20 cellular contexts compared by ENCODE assay signal in the genomic region with DNA sequence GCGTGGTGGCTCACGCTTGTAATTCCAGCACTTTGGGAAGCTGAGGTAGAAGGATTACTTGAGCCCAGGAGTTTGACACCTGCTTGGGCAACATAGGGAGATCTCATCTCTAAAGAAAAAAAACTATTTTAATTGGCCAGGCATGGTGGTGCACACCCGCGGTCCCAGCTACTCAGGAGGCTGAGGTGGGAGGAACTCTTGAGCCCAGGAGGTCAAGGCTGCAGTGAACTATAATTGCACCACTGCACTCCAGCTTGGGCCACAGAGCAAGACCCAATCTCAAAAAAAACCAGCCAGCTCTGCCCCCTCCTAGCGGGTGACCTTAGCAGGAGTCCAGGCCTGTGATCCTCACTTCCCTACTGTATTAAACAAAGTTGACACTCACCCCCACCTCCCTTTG. TPM values are rescaled to one million over a fixed set of nuclear protein-coding genes. Genes with fewer than 3 reads are reported as not detected.
DNase-seq lines count a peak whose midpoint lies in the region; ATAC-seq, FAIRE-seq and TF ChIP-seq lines count a peak whose summit lies in the region.
"Had no signal": no experiment of that assay in that cellular context is flagged by ENCODE, and none has a peak within 500 bp of the region (broad histone marks: within the 10 kb centered on the region; RNA-seq: fewer than 3 reads in every experiment).

No MANE protein-coding gene starts in this region.

- intact Hi-C loops in HepG2 (cut with micrococcal nuclease; ENCODE audit: unreplicated experiment): no loop called here
- intact Hi-C loops in right lobe of liver (cut with DNase I): no loop called here

- H3K27me3 ChIP-seq in HepG2 (ENCODE audit: control insufficient read depth in 1 of 2, insufficient read depth in 2 of 2, low read length in 2 of 2): peaks cover 16 to 47% of the 10 kb centered on the region in 2 experiments
- no peaks in the 10 kb centered on the region for H3K27me3 ChIP-seq in right lobe of liver
- peaks cover 52% of the 10 kb centered on the region for H3K27me3 ChIP-seq in iPS-18a (ENCODE audit: control insufficient read depth, insufficient read depth, low read length)
- peaks cover 65% of the 10 kb centered on the region for H3K27me3 ChIP-seq in gastroesophageal sphincter

- H3K9ac ChIP-seq in HepG2 (ENCODE audit: insufficient read depth, low read depth, low read length): no peak overlapping the region
- H3K9ac ChIP-seq in iPS-18a (ENCODE audit: low read length): no peak overlapping the region
- H3K9ac ChIP-seq: SK-N-SH had no signal

- TF ChIP-seq EP300 in HepG2 (IDR thresholded peaks at IDR 0.05; ENCODE audit: low read depth in 2 of 2, low read length in 2 of 2) (no peak), HepG2 (CRISPR knock-in tag; IDR thresholded peaks at IDR 0.05; ENCODE audit: borderline replicate concordance) (no peak), gastroesophageal sphincter (IDR thresholded peaks at IDR 0.05) (no peak)

- H3K4me1 ChIP-seq in HepG2 (ENCODE audit: insufficient read depth, low read length) (peaks cover 55% of the 10 kb centered on the region), right lobe of liver (peaks cover 0 to 1% (median 0%) of the 10 kb centered on the region in 4 donors), iPS-18a (ENCODE audit: control insufficient read depth, low read depth, low read length) (peaks cover 5% of the 10 kb centered on the region), gastroesophageal sphincter (peaks cover 0 to 15% (median 9%) of the 10 kb centered on the region in 3 donors)

- TF ChIP-seq RAD21 in HepG2 (CRISPR knock-in tag; IDR thresholded peaks at IDR 0.05): no peak

- H3K36me3 ChIP-seq in HepG2 (replicated peaks in 1 of 2; ENCODE audit: control insufficient read depth in 1 of 2, insufficient read depth in 2 of 2, low read length in 2 of 2) (no peaks in the 10 kb centered on the region), right lobe of liver (no peaks in the 10 kb centered on the region), iPS-18a (ENCODE audit: control insufficient read depth, low read depth, low read length) (no peaks in the 10 kb centered on the region), gastroesophageal sphincter (no peaks in the 10 kb centered on the region)

- TF ChIP-seq CTCF in HepG2 (CRISPR knock-in tag; IDR thresholded peaks at IDR 0.05): no peak
- TF ChIP-seq CTCF in right lobe of liver (IDR thresholded peaks at IDR 0.05): no peak
- no peak for TF ChIP-seq CTCF in RWPE1 (conservative IDR thresholded peaks at IDR 0.05; ENCODE audit: low read depth)
- no peak for TF ChIP-seq CTCF in gastroesophageal sphincter (IDR thresholded peaks at IDR 0.05)

- in situ Hi-C loops in HepG2 (cut with HindIII; ENCODE audit: extremely low pct_ligation_motif_present, low pct_unique_long_range_greater_than_20kb): loop anchor here (5.0 kb wide), 1 partner anchor 62 kb away; no protein-coding TSS in a partner anchor

- H3K27ac ChIP-seq in HepG2 (ENCODE audit: extremely low read length, insufficient read depth, low read length) (no peak overlapping the region), right lobe of liver (no peak overlapping the region), RWPE1 (peak overlapping the region; percentile 61), iPS-18a (ENCODE audit: low read length) (no peak overlapping the region), gastroesophageal sphincter (no peak overlapping the region)
- H3K27ac ChIP-seq: 22Rv1 had no signal

- peak overlapping the region; percentile 66 for H3K4me2 ChIP-seq in HepG2 (ENCODE audit: low read depth, low read length)
- H3K4me2 ChIP-seq: SK-N-SH had no signal

- H3K9me3 ChIP-seq in HepG2 (ENCODE audit: low read length) (no peaks in the 10 kb centered on the region), right lobe of liver (no peaks in the 10 kb centered on the region), iPS-18a (ENCODE audit: control insufficient read depth, low read depth, low read length) (no peaks in the 10 kb centered on the region), gastroesophageal sphincter (no peaks in the 10 kb centered on the region)
- H3K9me3 ChIP-seq: SK-N-SH had no signal

- no TSS peak for BruUV-seq in HepG2 (replicated peaks; lab: Mats Ljungman, UMichigan)

- DNase-seq in HepG2 (ENCODE audit: low spot score) (no peak), right lobe of liver (no peak), RWPE1 (ENCODE audit: low spot score) (no peak), DMS114 treated with DMSO at 0.1 percent for 48 hours (lab: John Stamatoyannopoulos, UW; ENCODE audit: unreplicated experiment) (no peak), HT-29 (ENCODE audit: low spot score) (no peak)
- DNase-seq: KBM-7, NCI-H2029 treated with DMSO at 0.1 percent for 48 hours, NCI-H774 had no signal

- peak overlapping the region in 1 of 3 experiments; percentile 38; a peak in 1 of 6 replicates for H3K4me3 ChIP-seq in HepG2 (replicated peaks in 1 of 3; ENCODE audit: insufficient read depth in 1 of 3, low read depth in 2 of 3, low read length in 3 of 3)
- H3K4me3 ChIP-seq in right lobe of liver: no peak overlapping the region
- H3K4me3 ChIP-seq in iPS-18a (ENCODE audit: low read length): peak overlapping the region; percentile 19
- H3K4me3 ChIP-seq in gastroesophageal sphincter: no peak overlapping the region

- no peak for FAIRE-seq in HepG2 (lab: Jason Lieb, UNC)
- FAIRE-seq: GM12892 had no signal

- H3K79me2 ChIP-seq in HepG2 (ENCODE audit: insufficient read depth, low read length): no peaks in the 10 kb centered on the region

- POLR2A ChIA-PET in HepG2 (lab: Yijun Ruan, JAX): interaction anchor here (1.0 to 1.4 kb wide), 3 partner anchors 17 to 231 kb away, joined by 3 to 8 read pairs (median 4); a partner anchor contains a TSS
- POLR2A ChIA-PET in RWPE1 (lab: Yijun Ruan, JAX; ENCODE audit: low non-redundant PET): interaction anchor here (0.5 kb wide), 1 partner anchor 1086 kb away, joined by 3 read pairs; no protein-coding TSS in a partner anchor

- ATAC-seq in HepG2: no peak
- ATAC-seq in right lobe of liver: no peak
- no peak for ATAC-seq in gastroesophageal sphincter
- ATAC-seq in HG02973 (IDR thresholded peaks at IDR 0.05; ENCODE audit: unreplicated experiment): no peak
- ATAC-seq: Panc1 had no signal

- no peak for TF ChIP-seq POLR2A in HepG2 (IDR thresholded peaks at IDR 0.05; ENCODE audit: insufficient read depth in 1 of 2, low read depth in 2 of 2, low read length in 2 of 2)
- TF ChIP-seq POLR2A in right lobe of liver (IDR thresholded peaks at IDR 0.05): no peak
- no peak for TF ChIP-seq POLR2A in gastroesophageal sphincter (IDR thresholded peaks at IDR 0.05)

- H2AFZ ChIP-seq in HepG2 (ENCODE audit: low read length): no peak overlapping the region

- WGBS in HepG2 (ENCODE audit: low lambda C conversion rate): 8% methylated on average over 5 of the region's 5 CpGs
- WGBS in right lobe of liver (ENCODE audit: insufficient coverage, low coverage, low lambda C conversion rate, missing lambda C conversion rate): no CpG with 5 or more reads among the region's 5 CpGs
- WGBS in gastroesophageal sphincter (ENCODE audit: low coverage in 1 of 2), 2 donors: 60 to 70% methylated on average over 1 to 2 of the region's 5 CpGs

- H4K20me1 ChIP-seq in HepG2 (ENCODE audit: insufficient read depth, low read length): 0 out of 2 replicates have a peak, but pooled peaks cover 2% of the 10 kb centered on the region

- CTCF ChIA-PET in HepG2 (lab: Yijun Ruan, JAX; ENCODE audit: low intra/inter-chr PET ratio, low total read pairs) (interaction anchor here (1.3 kb wide), 1 partner anchor 61 kb away, joined by 4 read pairs; no protein-coding TSS in a partner anchor), RWPE1 (lab: Yijun Ruan, JAX) (interaction anchor here (0.6 to 1.0 kb wide), 3 partner anchors 8 to 132 kb away, joined by 3 to 7 read pairs (median 4); no protein-coding TSS in a partner anchor)

RNA-seq across cellular contexts. Expression of a gene that starts 5.9 kb away (rescaled TPM):
- total RNA-seq in HepG2 (2016; rRNA removed; fragmentation: Illumina TruSeq; extraction: Trizol): not detected in 2 replicates
- not detected in 2 replicates for total RNA-seq in HepG2 (2016; cell fraction: cytosol; rRNA removed; fragmentation: Illumina TruSeq; extraction: Trizol; ENCODE audit: low read depth)
- total RNA-seq in HepG2 (2016; cell fraction: insoluble cytoplasmic fraction; rRNA removed; fragmentation: Illumina TruSeq; extraction: Trizol): not detected in 2 replicates
- total RNA-seq in HepG2 (2016; cell fraction: membrane; rRNA removed; fragmentation: Illumina TruSeq; extraction: Trizol): not detected in 2 replicates
- total RNA-seq in HepG2 (2016; cell fraction: nucleus; rRNA removed; fragmentation: Illumina TruSeq; extraction: Trizol): not detected in 2 replicates
- not detected in 2 replicates for polyA plus RNA-seq in HepG2 (2011; rRNA removed)
- not detected in 2 replicates for polyA plus RNA-seq in HepG2 (2011; cell fraction: cytosol; rRNA removed)
- not detected in 2 replicates for polyA plus RNA-seq in HepG2 (2011; cell fraction: nucleus; rRNA removed)
- not detected in 2 replicates for polyA plus RNA-seq in HepG2 (2012)
- polyA plus RNA-seq in HepG2 (2016; cell fraction: cytosol; fragmentation: Illumina TruSeq; extraction: Trizol; ENCODE audit: low read depth): not detected in 2 replicates
- polyA plus RNA-seq in HepG2 (2016; cell fraction: insoluble cytoplasmic fraction; fragmentation: Illumina TruSeq; extraction: Trizol; ENCODE audit: low read depth): not detected in 2 replicates
- not detected in 2 replicates for polyA plus RNA-seq in HepG2 (2016; cell fraction: membrane; fragmentation: Illumina TruSeq; extraction: Trizol; ENCODE audit: low read depth)
- not detected in 2 replicates for polyA plus RNA-seq in HepG2 (2016; cell fraction: nucleus; fragmentation: Illumina TruSeq; extraction: Trizol; ENCODE audit: insufficient read depth, low read depth)
- not detected in 2 replicates for polyA minus RNA-seq in HepG2 (2011; rRNA and poly(A)+ RNA removed; ENCODE audit: low replicate concordance)
- not detected in 2 replicates for polyA minus RNA-seq in HepG2 (2011; cell fraction: cytosol; rRNA and poly(A)+ RNA removed)
- polyA minus RNA-seq in HepG2 (2011; cell fraction: nucleus; rRNA and poly(A)+ RNA removed): not detected in 2 replicates
- not detected for total RNA-seq in right lobe of liver
- total RNA-seq in gastroesophageal sphincter: not detected
- total RNA-seq in HT-29 (2014; rRNA removed; shearing (Covaris generic)): not detected in 2 replicates
- total RNA-seq: H7, HT1080, Right ventricle myocardium inferior had no signal
- polyA plus RNA-seq: BJ had no signal

RNA-seq across cellular contexts. Expression of a gene that starts 18.9 kb away (rescaled TPM):
- total RNA-seq in HepG2 (2016; rRNA removed; fragmentation: Illumina TruSeq; extraction: Trizol) (32.1 and 49.0 TPM in 2 replicates), right lobe of liver (100 to 1,000 TPM in 3 of 6 experiments, 10 to 100 TPM in 3; 63.4 to 121 (median 98.5) TPM), gastroesophageal sphincter (10 to 100 TPM; 23.8 to 53.7 (median 44.8) TPM)
- total RNA-seq in HepG2 (2016; cell fraction: cytosol; rRNA removed; fragmentation: Illumina TruSeq; extraction: Trizol; ENCODE audit: low read depth): 17.7 and 18.5 TPM in 2 replicates
- total RNA-seq in HepG2 (2016; cell fraction: insoluble cytoplasmic fraction; rRNA removed; fragmentation: Illumina TruSeq; extraction: Trizol): 36.2 and 53.5 TPM in 2 replicates
- total RNA-seq in HepG2 (2016; cell fraction: membrane; rRNA removed; fragmentation: Illumina TruSeq; extraction: Trizol): 40.6 and 47.0 TPM in 2 replicates
- 22.9 and 23.6 TPM in 2 replicates for total RNA-seq in HepG2 (2016; cell fraction: nucleus; rRNA removed; fragmentation: Illumina TruSeq; extraction: Trizol)
- 75.4 and 84.2 TPM in 2 replicates for polyA plus RNA-seq in HepG2 (2011; rRNA removed)
- polyA plus RNA-seq in HepG2 (2011; cell fraction: cytosol; rRNA removed): 77.3 and 104 TPM in 2 replicates
- polyA plus RNA-seq in HepG2 (2011; cell fraction: nucleus; rRNA removed): 36.2 and 37.3 TPM in 2 replicates
- polyA plus RNA-seq in HepG2 (2012): 50.3 and 50.5 TPM in 2 replicates
- 33.2 and 38.6 TPM in 2 replicates for polyA plus RNA-seq in HepG2 (2016; cell fraction: cytosol; fragmentation: Illumina TruSeq; extraction: Trizol; ENCODE audit: low read depth)
- 123 and 143 TPM in 2 replicates for polyA plus RNA-seq in HepG2 (2016; cell fraction: insoluble cytoplasmic fraction; fragmentation: Illumina TruSeq; extraction: Trizol; ENCODE audit: low read depth)
- 66.6 and 81.6 TPM in 2 replicates for polyA plus RNA-seq in HepG2 (2016; cell fraction: membrane; fragmentation: Illumina TruSeq; extraction: Trizol; ENCODE audit: low read depth)
- 54.6 and 56.2 TPM in 2 replicates for polyA plus RNA-seq in HepG2 (2016; cell fraction: nucleus; fragmentation: Illumina TruSeq; extraction: Trizol; ENCODE audit: insufficient read depth, low read depth)
- 38.3 and 153 TPM in 2 replicates for polyA minus RNA-seq in HepG2 (2011; rRNA and poly(A)+ RNA removed; ENCODE audit: low replicate concordance)
- 32.5 and 36.9 TPM in 2 replicates for polyA minus RNA-seq in HepG2 (2011; cell fraction: cytosol; rRNA and poly(A)+ RNA removed)
- 29.6 and 34.3 TPM in 2 replicates for polyA minus RNA-seq in HepG2 (2011; cell fraction: nucleus; rRNA and poly(A)+ RNA removed)
- 31.7 and 35.7 TPM in 2 replicates for total RNA-seq in HT-29 (2014; rRNA removed; shearing (Covaris generic))

RNA-seq across cellular contexts. Expression of a gene that starts 30.4 kb away (rescaled TPM):
- total RNA-seq in HepG2 (2016; rRNA removed; fragmentation: Illumina TruSeq; extraction: Trizol): not detected in 2 replicates
- 1.0 TPM in 1 of 2 replicates, not detected in the other for total RNA-seq in HepG2 (2016; cell fraction: cytosol; rRNA removed; fragmentation: Illumina TruSeq; extraction: Trizol; ENCODE audit: low read depth)
- total RNA-seq in HepG2 (2016; cell fraction: insoluble cytoplasmic fraction; rRNA removed; fragmentation: Illumina TruSeq; extraction: Trizol): 0.43 TPM in 1 of 2 replicates, not detected in the other
- total RNA-seq in HepG2 (2016; cell fraction: membrane; rRNA removed; fragmentation: Illumina TruSeq; extraction: Trizol): 0.52 and 1.1 TPM in 2 replicates
- 1.1 TPM in 2 replicates for total RNA-seq in HepG2 (2016; cell fraction: nucleus; rRNA removed; fragmentation: Illumina TruSeq; extraction: Trizol)
- polyA plus RNA-seq in HepG2 (2011; rRNA removed): 0.17 and 0.30 TPM in 2 replicates
- 0.06 and 0.11 TPM in 2 replicates for polyA plus RNA-seq in HepG2 (2011; cell fraction: cytosol; rRNA removed)
- polyA plus RNA-seq in HepG2 (2011; cell fraction: nucleus; rRNA removed): 0.17 and 0.26 TPM in 2 replicates
- 0.64 and 1.1 TPM in 2 replicates for polyA plus RNA-seq in HepG2 (2012)
- polyA plus RNA-seq in HepG2 (2016; cell fraction: cytosol; fragmentation: Illumina TruSeq; extraction: Trizol; ENCODE audit: low read depth): not detected in 2 replicates
- polyA plus RNA-seq in HepG2 (2016; cell fraction: insoluble cytoplasmic fraction; fragmentation: Illumina TruSeq; extraction: Trizol; ENCODE audit: low read depth): not detected in 2 replicates
- polyA plus RNA-seq in HepG2 (2016; cell fraction: membrane; fragmentation: Illumina TruSeq; extraction: Trizol; ENCODE audit: low read depth): 0.07 TPM in 1 of 2 replicates, not detected in the other
- not detected in 2 replicates for polyA plus RNA-seq in HepG2 (2016; cell fraction: nucleus; fragmentation: Illumina TruSeq; extraction: Trizol; ENCODE audit: insufficient read depth, low read depth)
- 3.8 TPM in 1 of 2 replicates, not detected in the other for polyA minus RNA-seq in HepG2 (2011; rRNA and poly(A)+ RNA removed; ENCODE audit: low replicate concordance)
- polyA minus RNA-seq in HepG2 (2011; cell fraction: cytosol; rRNA and poly(A)+ RNA removed): 0.89 TPM in 1 of 2 replicates, not detected in the other
- polyA minus RNA-seq in HepG2 (2011; cell fraction: nucleus; rRNA and poly(A)+ RNA removed): 3.0 TPM in 1 of 2 replicates, not detected in the other
- total RNA-seq in right lobe of liver: under 1 TPM in 1 of 6 experiments, not detected in 5; 0.12 TPM
- not detected for total RNA-seq in gastroesophageal sphincter
- not detected in 2 replicates for total RNA-seq in HT-29 (2014; rRNA removed; shearing (Covaris generic))
- total RNA-seq: H7, HT1080, NCI-H460 had no signal
- polyA plus RNA-seq: BJ, SK-N-SH had no signal

RNA-seq across cellular contexts. Expression of a gene that starts 35.2 kb away (rescaled TPM):
- 143 and 157 TPM in 2 replicates for total RNA-seq in HepG2 (2016; rRNA removed; fragmentation: Illumina TruSeq; extraction: Trizol)
- total RNA-seq in HepG2 (2016; cell fraction: cytosol; rRNA removed; fragmentation: Illumina TruSeq; extraction: Trizol; ENCODE audit: low read depth): 74.8 and 95.4 TPM in 2 replicates
- total RNA-seq in HepG2 (2016; cell fraction: insoluble cytoplasmic fraction; rRNA removed; fragmentation: Illumina TruSeq; extraction: Trizol): 145 TPM in 2 replicates
- total RNA-seq in HepG2 (2016; cell fraction: membrane; rRNA removed; fragmentation: Illumina TruSeq; extraction: Trizol): 96.5 and 119 TPM in 2 replicates
- 52.6 and 56.0 TPM in 2 replicates for total RNA-seq in HepG2 (2016; cell fraction: nucleus; rRNA removed; fragmentation: Illumina TruSeq; extraction: Trizol)
- polyA plus RNA-seq in HepG2 (2011; rRNA removed): 68.6 and 73.7 TPM in 2 replicates
- 111 and 159 TPM in 2 replicates for polyA plus RNA-seq in HepG2 (2011; cell fraction: cytosol; rRNA removed)
- polyA plus RNA-seq in HepG2 (2011; cell fraction: nucleus; rRNA removed): 63.4 and 64.1 TPM in 2 replicates
- 74.9 and 80.6 TPM in 2 replicates for polyA plus RNA-seq in HepG2 (2012)
- polyA plus RNA-seq in HepG2 (2016; cell fraction: cytosol; fragmentation: Illumina TruSeq; extraction: Trizol; ENCODE audit: low read depth): 121 and 146 TPM in 2 replicates
- 185 and 203 TPM in 2 replicates for polyA plus RNA-seq in HepG2 (2016; cell fraction: insoluble cytoplasmic fraction; fragmentation: Illumina TruSeq; extraction: Trizol; ENCODE audit: low read depth)
- 122 and 150 TPM in 2 replicates for polyA plus RNA-seq in HepG2 (2016; cell fraction: membrane; fragmentation: Illumina TruSeq; extraction: Trizol; ENCODE audit: low read depth)
- 134 and 138 TPM in 2 replicates for polyA plus RNA-seq in HepG2 (2016; cell fraction: nucleus; fragmentation: Illumina TruSeq; extraction: Trizol; ENCODE audit: insufficient read depth, low read depth)
- polyA minus RNA-seq in HepG2 (2011; rRNA and poly(A)+ RNA removed; ENCODE audit: low replicate concordance): 54.4 and 101 TPM in 2 replicates
- 63.5 and 64.7 TPM in 2 replicates for polyA minus RNA-seq in HepG2 (2011; cell fraction: cytosol; rRNA and poly(A)+ RNA removed)
- polyA minus RNA-seq in HepG2 (2011; cell fraction: nucleus; rRNA and poly(A)+ RNA removed): 15.9 and 21.5 TPM in 2 replicates
- total RNA-seq in right lobe of liver: 100 to 1,000 TPM in 2 of 6 experiments, 10 to 100 TPM in 4; 68.7 to 210 (median 81.2) TPM
- 100 to 1,000 TPM; 214 to 400 (median 243) TPM for total RNA-seq in gastroesophageal sphincter
- 415 and 426 TPM in 2 replicates for total RNA-seq in HT-29 (2014; rRNA removed; shearing (Covaris generic))

RNA-seq across cellular contexts. Expression of a gene that starts 40.5 kb away (rescaled TPM):
- total RNA-seq in HepG2 (2016; rRNA removed; fragmentation: Illumina TruSeq; extraction: Trizol): 1,908 and 1,988 TPM in 2 replicates
- 7,477 and 8,510 TPM in 2 replicates for total RNA-seq in HepG2 (2016; cell fraction: cytosol; rRNA removed; fragmentation: Illumina TruSeq; extraction: Trizol; ENCODE audit: low read depth)
- 1,713 and 1,999 TPM in 2 replicates for total RNA-seq in HepG2 (2016; cell fraction: insoluble cytoplasmic fraction; rRNA removed; fragmentation: Illumina TruSeq; extraction: Trizol)
- 6,682 and 6,920 TPM in 2 replicates for total RNA-seq in HepG2 (2016; cell fraction: membrane; rRNA removed; fragmentation: Illumina TruSeq; extraction: Trizol)
- total RNA-seq in HepG2 (2016; cell fraction: nucleus; rRNA removed; fragmentation: Illumina TruSeq; extraction: Trizol): 868 and 972 TPM in 2 replicates
- polyA plus RNA-seq in HepG2 (2011; rRNA removed): 4,513 and 4,514 TPM in 2 replicates
- polyA plus RNA-seq in HepG2 (2011; cell fraction: cytosol; rRNA removed): 4,562 and 7,573 TPM in 2 replicates
- 3,188 and 3,237 TPM in 2 replicates for polyA plus RNA-seq in HepG2 (2011; cell fraction: nucleus; rRNA removed)
- 2,719 and 4,159 TPM in 2 replicates for polyA plus RNA-seq in HepG2 (2012)
- 15,334 and 17,742 TPM in 2 replicates for polyA plus RNA-seq in HepG2 (2016; cell fraction: cytosol; fragmentation: Illumina TruSeq; extraction: Trizol; ENCODE audit: low read depth)
- polyA plus RNA-seq in HepG2 (2016; cell fraction: insoluble cytoplasmic fraction; fragmentation: Illumina TruSeq; extraction: Trizol; ENCODE audit: low read depth): 2,736 and 3,340 TPM in 2 replicates
- polyA plus RNA-seq in HepG2 (2016; cell fraction: membrane; fragmentation: Illumina TruSeq; extraction: Trizol; ENCODE audit: low read depth): 10,909 and 11,775 TPM in 2 replicates
- 2,261 and 2,419 TPM in 2 replicates for polyA plus RNA-seq in HepG2 (2016; cell fraction: nucleus; fragmentation: Illumina TruSeq; extraction: Trizol; ENCODE audit: insufficient read depth, low read depth)
- 5,720 and 6,943 TPM in 2 replicates for polyA minus RNA-seq in HepG2 (2011; rRNA and poly(A)+ RNA removed; ENCODE audit: low replicate concordance)
- 2,159 and 2,271 TPM in 2 replicates for polyA minus RNA-seq in HepG2 (2011; cell fraction: cytosol; rRNA and poly(A)+ RNA removed)
- 430 and 534 TPM in 2 replicates for polyA minus RNA-seq in HepG2 (2011; cell fraction: nucleus; rRNA and poly(A)+ RNA removed)
- total RNA-seq in right lobe of liver: 1,000 to 10,000 TPM in 1 of 6 experiments, 100 to 1,000 TPM in 5; 451 to 1,052 (median 541) TPM
- 1,000 to 10,000 TPM in 3 of 4 donors, 100 to 1,000 TPM in 1; 899 to 1,585 (median 1,295) TPM for total RNA-seq in gastroesophageal sphincter
- total RNA-seq in HT-29 (2014; rRNA removed; shearing (Covaris generic)): 4,154 and 4,232 TPM in 2 replicates
